Comparison of ENCODE assay signal across 1 cellular context in genomic region chr6:45293306-45293705, GRCh38.
TF ChIP-seq lines count a peak whose summit lies in the region.

No MANE protein-coding gene starts in this region.

TF ChIP-seq in GM12878, 131 proteins besides CTCF, POLR2A, EP300 and RAD21 (continued from another document):
- TF ChIP-seq ATF3 (IDR thresholded peaks at IDR 0.05; ENCODE audit: borderline replicate concordance, extremely low read depth, low read depth, low read length): no peak
- TF ChIP-seq SIX5 (IDR thresholded peaks at IDR 0.05; ENCODE audit: low read depth, low read length, severe bottlenecking): no peak
- no peak for TF ChIP-seq ETV6 (conservative IDR thresholded peaks at IDR 0.05 in 1 of 2, IDR thresholded peaks at IDR 0.05 in 1 of 2; ENCODE audit: borderline replicate concordance in 1 of 2, low read depth in 1 of 2)
- no peak for TF ChIP-seq ZBTB33 (IDR thresholded peaks at IDR 0.05)
- TF ChIP-seq TBL1XR1 (IDR thresholded peaks at IDR 0.05; ENCODE audit: low read depth, low read length): no peak
- TF ChIP-seq HDAC2 (IDR thresholded peaks at IDR 0.05): no peak
- TF ChIP-seq ZNF217 (IDR thresholded peaks at IDR 0.05): no peak
- TF ChIP-seq ZNF384 (IDR thresholded peaks at IDR 0.05; ENCODE audit: borderline replicate concordance, low read depth, low read length): peak; percentile 9; the same call in 1 of the 2 replicates
- no peak for TF ChIP-seq POLR2AphosphoS5 (IDR thresholded peaks at IDR 0.05; ENCODE audit: low read length)
- TF ChIP-seq MYB (IDR thresholded peaks at IDR 0.05; ENCODE audit: borderline replicate concordance, low read depth, low read length): no peak
